Comparison of ENCODE assay signal across 2 cellular contexts in the genomic region with DNA sequence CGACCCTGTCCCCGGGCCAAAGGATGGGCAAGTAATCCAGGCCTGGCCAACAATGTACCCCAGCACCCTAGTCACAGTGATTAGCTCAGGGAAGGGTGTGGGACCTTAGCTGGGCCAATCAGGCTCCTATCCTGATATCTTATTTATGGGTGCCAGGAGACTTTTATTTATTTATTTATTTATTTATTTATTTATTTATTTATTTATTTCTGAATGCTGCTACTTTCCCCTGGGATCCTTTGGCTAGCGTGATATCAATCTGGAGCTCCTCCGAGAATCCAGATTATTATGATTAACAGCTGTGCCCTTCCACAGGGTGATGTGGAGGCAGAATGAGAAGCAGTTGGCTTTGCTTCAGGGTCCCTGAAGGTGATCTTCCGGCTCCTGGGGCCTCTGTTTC.
A peak's percentile ranks its signal among the peaks of the same experiment; 100 is the strongest.
TF ChIP-seq lines count a peak whose summit lies in the region.

No MANE protein-coding gene starts in this region.

TF ChIP-seq in HEK293, 187 proteins besides CTCF, POLR2A, EP300 and RAD21 (continues in another document):
- TF ChIP-seq ZNF555 (tag by site-specific recombination; conservative IDR thresholded peaks at IDR 0.05) = peak; percentile 80
- 0 out of 2 replicates have a peak, but pooled peaks have one; percentile 74 for TF ChIP-seq RBAK (tag by site-specific recombination; IDR thresholded peaks at IDR 0.05)
- TF ChIP-seq ZNF561 (tag by site-specific recombination; IDR thresholded peaks at IDR 0.05; ENCODE audit: borderline replicate concordance) = no peak
- 0 out of 2 replicates have a peak, but pooled peaks have one; percentile 48 for TF ChIP-seq ZNF433 (tag by site-specific recombination; IDR thresholded peaks at IDR 0.05; ENCODE audit: low read depth)
- no peak for TF ChIP-seq TCF7L2 (IDR thresholded peaks at IDR 0.05; ENCODE audit: borderline replicate concordance, low read depth, low read length)
- TF ChIP-seq, protein P1, sequence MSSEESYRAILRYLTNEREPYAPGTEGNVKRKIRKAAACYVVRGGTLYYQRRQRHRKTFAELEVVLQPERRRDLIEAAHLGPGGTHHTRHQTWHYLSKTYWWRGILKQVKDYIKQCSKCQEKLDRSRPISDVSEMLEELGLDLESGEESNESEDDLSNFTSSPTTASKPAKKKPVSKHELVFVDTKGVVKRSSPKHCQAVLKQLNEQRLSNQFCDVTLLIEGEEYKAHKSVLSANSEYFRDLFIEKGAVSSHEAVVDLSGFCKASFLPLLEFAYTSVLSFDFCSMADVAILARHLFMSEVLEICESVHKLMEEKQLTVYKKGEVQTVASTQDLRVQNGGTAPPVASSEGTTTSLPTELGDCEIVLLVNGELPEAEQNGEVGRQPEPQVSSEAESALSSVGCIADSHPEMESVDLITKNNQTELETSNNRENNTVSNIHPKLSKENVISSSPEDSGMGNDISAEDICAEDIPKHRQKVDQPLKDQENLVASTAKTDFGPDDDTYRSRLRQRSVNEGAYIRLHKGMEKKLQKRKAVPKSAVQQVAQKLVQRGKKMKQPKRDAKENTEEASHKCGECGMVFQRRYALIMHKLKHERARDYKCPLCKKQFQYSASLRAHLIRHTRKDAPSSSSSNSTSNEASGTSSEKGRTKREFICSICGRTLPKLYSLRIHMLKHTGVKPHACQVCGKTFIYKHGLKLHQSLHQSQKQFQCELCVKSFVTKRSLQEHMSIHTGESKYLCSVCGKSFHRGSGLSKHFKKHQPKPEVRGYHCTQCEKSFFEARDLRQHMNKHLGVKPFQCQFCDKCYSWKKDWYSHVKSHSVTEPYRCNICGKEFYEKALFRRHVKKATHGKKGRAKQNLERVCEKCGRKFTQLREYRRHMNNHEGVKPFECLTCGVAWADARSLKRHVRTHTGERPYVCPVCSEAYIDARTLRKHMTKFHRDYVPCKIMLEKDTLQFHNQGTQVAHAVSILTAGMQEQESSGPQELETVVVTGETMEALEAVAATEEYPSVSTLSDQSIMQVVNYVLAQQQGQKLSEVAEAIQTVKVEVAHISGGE (tag by site-specific recombination; conservative IDR thresholded peaks at IDR 0.05; ENCODE audit: low read depth) = peak; percentile 72
- 0 out of 2 replicates have a peak, but pooled peaks have one; percentile 26 for TF ChIP-seq ZNF404 (tag by site-specific recombination; IDR thresholded peaks at IDR 0.05)
- TF ChIP-seq ZIC2 (tag by site-specific recombination; IDR thresholded peaks at IDR 0.05) = no peak
- TF ChIP-seq ZNF354C (tag by site-specific recombination; IDR thresholded peaks at IDR 0.05; ENCODE audit: borderline replicate concordance, low read depth) = 0 out of 2 replicates have a peak, but pooled peaks have one; percentile 16
- TF ChIP-seq ZNF394 (tag by site-specific recombination; IDR thresholded peaks at IDR 0.05; ENCODE audit: borderline replicate concordance) = peak; percentile 95
- TF ChIP-seq, protein P2, sequence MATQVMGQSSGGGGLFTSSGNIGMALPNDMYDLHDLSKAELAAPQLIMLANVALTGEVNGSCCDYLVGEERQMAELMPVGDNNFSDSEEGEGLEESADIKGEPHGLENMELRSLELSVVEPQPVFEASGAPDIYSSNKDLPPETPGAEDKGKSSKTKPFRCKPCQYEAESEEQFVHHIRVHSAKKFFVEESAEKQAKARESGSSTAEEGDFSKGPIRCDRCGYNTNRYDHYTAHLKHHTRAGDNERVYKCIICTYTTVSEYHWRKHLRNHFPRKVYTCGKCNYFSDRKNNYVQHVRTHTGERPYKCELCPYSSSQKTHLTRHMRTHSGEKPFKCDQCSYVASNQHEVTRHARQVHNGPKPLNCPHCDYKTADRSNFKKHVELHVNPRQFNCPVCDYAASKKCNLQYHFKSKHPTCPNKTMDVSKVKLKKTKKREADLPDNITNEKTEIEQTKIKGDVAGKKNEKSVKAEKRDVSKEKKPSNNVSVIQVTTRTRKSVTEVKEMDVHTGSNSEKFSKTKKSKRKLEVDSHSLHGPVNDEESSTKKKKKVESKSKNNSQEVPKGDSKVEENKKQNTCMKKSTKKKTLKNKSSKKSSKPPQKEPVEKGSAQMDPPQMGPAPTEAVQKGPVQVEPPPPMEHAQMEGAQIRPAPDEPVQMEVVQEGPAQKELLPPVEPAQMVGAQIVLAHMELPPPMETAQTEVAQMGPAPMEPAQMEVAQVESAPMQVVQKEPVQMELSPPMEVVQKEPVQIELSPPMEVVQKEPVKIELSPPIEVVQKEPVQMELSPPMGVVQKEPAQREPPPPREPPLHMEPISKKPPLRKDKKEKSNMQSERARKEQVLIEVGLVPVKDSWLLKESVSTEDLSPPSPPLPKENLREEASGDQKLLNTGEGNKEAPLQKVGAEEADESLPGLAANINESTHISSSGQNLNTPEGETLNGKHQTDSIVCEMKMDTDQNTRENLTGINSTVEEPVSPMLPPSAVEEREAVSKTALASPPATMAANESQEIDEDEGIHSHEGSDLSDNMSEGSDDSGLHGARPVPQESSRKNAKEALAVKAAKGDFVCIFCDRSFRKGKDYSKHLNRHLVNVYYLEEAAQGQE (tag by site-specific recombination; IDR thresholded peaks at IDR 0.05) = peak; percentile 71; the same call in 1 of the 2 replicates
- TF ChIP-seq ZNF266 (tag by site-specific recombination; IDR thresholded peaks at IDR 0.05; ENCODE audit: low read depth) = peak; percentile 70; the same call in 1 of the 2 replicates
- 0 out of 2 replicates have a peak, but pooled peaks have one; percentile 50 for TF ChIP-seq ZNF664 (tag by site-specific recombination; IDR thresholded peaks at IDR 0.05)
- TF ChIP-seq ZNF623 (tag by site-specific recombination; IDR thresholded peaks at IDR 0.05) = peak; percentile 71
- peak; percentile 61 for TF ChIP-seq ZBTB8A (tag by site-specific recombination; IDR thresholded peaks at IDR 0.05)
- TF ChIP-seq ZNF654 (tag by site-specific recombination; IDR thresholded peaks at IDR 0.05; ENCODE audit: low read depth) = peak; percentile 35; the same call in 1 of the 2 replicates
- TF ChIP-seq ZFP37 (tag by site-specific recombination; IDR thresholded peaks at IDR 0.05) = 0 out of 2 replicates have a peak, but pooled peaks have one; percentile 35

TF ChIP-seq in K562, 482 proteins besides CTCF, POLR2A, EP300 and RAD21:
- TF ChIP-seq ZFPM2 (CRISPR knock-in tag; IDR thresholded peaks at IDR 0.05) (no peak), ZC3H11A (IDR thresholded peaks at IDR 0.05; ENCODE audit: low read depth, low read length) (peak; percentile 91; the same call in 1 of the 2 replicates)
